ENCODE assay signal across 14 cellular contexts in the genomic region with DNA sequence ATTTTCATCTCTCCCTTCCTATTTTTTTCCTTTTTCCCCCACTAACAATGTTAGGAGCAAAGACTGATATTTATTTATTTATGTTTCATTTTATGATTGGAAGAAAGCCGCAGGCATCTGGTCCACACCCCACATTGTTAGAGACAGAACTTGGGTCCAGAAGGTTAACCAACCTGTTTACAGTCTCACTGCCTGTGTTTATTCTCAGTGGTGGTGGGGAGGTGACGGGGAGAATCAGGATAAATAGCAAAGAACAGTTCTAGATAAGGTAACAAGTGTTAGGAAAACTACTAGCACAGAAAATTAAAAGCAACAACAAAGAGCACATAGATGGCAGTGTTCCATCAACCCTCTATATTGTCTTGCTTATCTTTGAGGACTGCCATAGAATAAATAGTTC.
A peak's percentile ranks its signal among the peaks of the same experiment; 100 is the strongest.
DNase-seq lines count a peak whose midpoint lies in the region; ATAC-seq, FAIRE-seq and TF ChIP-seq lines count a peak whose summit lies in the region.
"Had no signal": no experiment of that assay in that cellular context is flagged by ENCODE, and none has a peak within 500 bp of the region (broad histone marks: within the 10 kb centered on the region; RNA-seq: fewer than 3 reads in every experiment).

No MANE protein-coding gene starts in this region.

- TF ChIP-seq RAD21 in liver (IDR thresholded peaks at IDR 0.05): no peak

- no peak overlapping the region for H3K4me3 ChIP-seq in liver (ENCODE audit: low read depth in 1 of 3, low read length in 3 of 3)
- H3K4me3 ChIP-seq in Karpas-422 (ENCODE audit: low read length): no peak overlapping the region
- H3K4me3 ChIP-seq: BLaER1 had no signal

- H3K4me1 ChIP-seq in liver (ENCODE audit: control insufficient read depth in 4 of 4, insufficient read depth in 4 of 4, low read length in 3 of 4) (peaks cover 2 to 6% (median 5%) of the 10 kb centered on the region in 4 donors), Karpas-422 (ENCODE audit: low read length) (no peaks in the 10 kb centered on the region), foreskin keratinocyte (peaks cover 14% of the 10 kb centered on the region)

- H3K27ac ChIP-seq in liver (ENCODE audit: low read depth in 1 of 2, low read length in 2 of 2) (no peak overlapping the region), Karpas-422 (ENCODE audit: low read length) (no peak overlapping the region), foreskin keratinocyte (no peak overlapping the region)
- H3K27ac ChIP-seq: BLaER1 had no signal

- no peak overlapping the region for H3K9ac ChIP-seq in liver (ENCODE audit: low read depth in 1 of 2, low read length in 2 of 2)
- no peak overlapping the region for H3K9ac ChIP-seq in Karpas-422 (ENCODE audit: low read length)
- H3K9ac ChIP-seq: BLaER1 had no signal

- FAIRE-seq in endometrium (lab: Jason Lieb, UNC): peak; percentile 57
- FAIRE-seq: H54 had no signal

- no peak overlapping the region for H3K4me2 ChIP-seq in Karpas-422 (ENCODE audit: low read depth, low read length, poor library complexity, severe bottlenecking)
- H3K4me2 ChIP-seq: BLaER1 had no signal

- no peaks in the 10 kb centered on the region for H3K9me3 ChIP-seq in liver (ENCODE audit: control insufficient read depth in 4 of 4, low read length in 3 of 4)
- no peaks in the 10 kb centered on the region for H3K9me3 ChIP-seq in Karpas-422 (ENCODE audit: low read length)

- H3K27me3 ChIP-seq in liver (ENCODE audit: control insufficient read depth in 4 of 4, insufficient read depth in 4 of 4, low read length in 3 of 4) (no peaks in the 10 kb centered on the region), Karpas-422 (ENCODE audit: low read length) (no peaks in the 10 kb centered on the region), foreskin keratinocyte (no peaks in the 10 kb centered on the region)
- H3K27me3 ChIP-seq: BLaER1 had no signal

- H3K79me2 ChIP-seq in Karpas-422 (ENCODE audit: low read length): no peaks in the 10 kb centered on the region

- ATAC-seq in HG02884 (IDR thresholded peaks at IDR 0.05; ENCODE audit: unreplicated experiment): no peak
- no peak for ATAC-seq in foreskin keratinocyte

- H3K9me2 ChIP-seq in Karpas-422 (replicated peaks; ENCODE audit: insufficient read depth, low read length): no peaks in the 10 kb centered on the region

- H2AFZ ChIP-seq in Karpas-422 (ENCODE audit: low read length): no peak overlapping the region

- H3K36me3 ChIP-seq in liver (ENCODE audit: control insufficient read depth in 4 of 4, insufficient read depth in 3 of 4, low read depth in 1 of 4, low read length in 3 of 4) (no peaks in the 10 kb centered on the region), Karpas-422 (ENCODE audit: insufficient read depth, low read length) (no peaks in the 10 kb centered on the region)
- H3K36me3 ChIP-seq: BLaER1 had no signal

- TF ChIP-seq CTCF in liver (IDR thresholded peaks at IDR 0.05; ENCODE audit: low read depth, low read length, missing input control) (no peak), foreskin keratinocyte (conservative IDR thresholded peaks at IDR 0.05) (no peak)

- WGBS in liver: 30% methylated on average over 2 of the region's 2 CpGs

- peak; percentile 58 for DNase-seq in H4 (ENCODE audit: low spot score)
- DNase-seq in LoVo (ENCODE audit: low spot score): peak; percentile 66
- DNase-seq in Karpas-422: no peak
- no peak for DNase-seq in foreskin keratinocyte
- DNase-seq in activated naive CD4-positive, alpha-beta T cell treated with anti-CD3 and anti-CD28 coated beads, Interleukin-2, amount 50 U/mL, for 16 hours: no peak
- DNase-seq: 8988T; AML-193; CD4-positive, CD25-positive, alpha-beta regulatory T cell; DMS 273 treated with DMSO at 0.1 percent for 48 hours had no signal

- H4K20me1 ChIP-seq in Karpas-422 (ENCODE audit: insufficient read depth, low read depth, low read length): no peaks in the 10 kb centered on the region
- H4K20me1 ChIP-seq: BLaER1 had no signal

TF ChIP-seq in liver, 16 proteins besides CTCF, POLR2A, EP300 and RAD21:
- peak; percentile 34 for TF ChIP-seq FOXA2 (IDR thresholded peaks at IDR 0.05)
- peak in 1 of 2 donors; percentile 28 for TF ChIP-seq RXRA (IDR thresholded peaks at IDR 0.05)
- peak in 1 of 2 donors; percentile 58 for TF ChIP-seq HNF4A (conservative IDR thresholded peaks at IDR 0.05)
- no peak for TF ChIP-seq JUND (IDR thresholded peaks at IDR 0.05)
- TF ChIP-seq YY1 (IDR thresholded peaks at IDR 0.05): no peak
- no peak for TF ChIP-seq NR2F2 (IDR thresholded peaks at IDR 0.05)

Comparison
In these comparisons a context has a peak if more than half of its experiments do, and no peak if none do; other contexts are left out.
1. DNase-seq: peak in H4 (single experiment) and LoVo (single experiment); none in Karpas-422 (single experiment), foreskin keratinocyte (0 of 2) and activated naive CD4-positive, alpha-beta T cell treated with anti-CD3 and anti-CD28 coated beads, Interleukin-2, amount 50 U/mL, for 16 hours (single experiment).